ENCODE assay signal across 27 cellular contexts in genomic region chr18:58172031-58172430, GRCh38.
"Had no signal": no experiment of that assay in that cellular context is flagged by ENCODE, and none has a peak within 500 bp of the region (broad histone marks: within the 10 kb centered on the region; RNA-seq: fewer than 3 reads in every experiment).

No MANE protein-coding gene starts in this region.

- DNase-seq: heart left ventricle; hypothalamus; immature natural killer cell; kidney; left ventricle myocardium inferior; midbrain; mucosa of descending colon; naive thymus-derived CD4-positive, alpha-beta T cell; nucleus accumbens; right cardiac atrium; stimulated activated CD4-positive, alpha-beta T cell treated with anti-CD3 and anti-CD28 coated beads, Interleukin-12 subunit alpha, Interleukin-12 subunit beta, amount 100 ng/mL, for 4 hours; stimulated activated CD4-positive, alpha-beta T cell treated with anti-CD3 and anti-CD28 coated beads, Interleukin-15, amount 100 ng/mL, for 24 hours; stimulated activated CD4-positive, alpha-beta T cell treated with anti-CD3 and anti-CD28 coated beads, Interleukin-2, amount 100 ng/mL, for 24 hours; stimulated activated CD4-positive, alpha-beta T cell treated with anti-CD3 and anti-CD28 coated beads, Interleukin-4, amount 100 ng/mL, for 1 hour; stimulated activated naive CD4-positive, alpha-beta T cell; tibial artery had no signal

- H3K4me1 Mint-ChIP-seq: immature natural killer cell; naive thymus-derived CD4-positive, alpha-beta T cell had no signal

- H3K4me3 Mint-ChIP-seq: immature natural killer cell; naive thymus-derived CD4-positive, alpha-beta T cell; natural killer cell treated with Interleukin-12 subunit alpha and Interleukin-12 subunit beta and Interleukin-15 and Interleukin-18, amount 100 ng/mL, for 72 hours; stimulated activated naive CD8-positive, alpha-beta T cell treated with anti-CD3 and anti-CD28 coated beads, Interleukin-15, Interleukin-2, amounts not matched to agents 100 ng/mL and 50 ng/mL, for 24 hours; type B pancreatic cell had no signal

- H3K27ac ChIP-seq: heart left ventricle, left ventricle myocardium inferior, parathyroid adenoma, skin epidermis, suprapubic skin, thoracic aorta, tibial artery, vagina had no signal

- H3K27me3 ChIP-seq: heart left ventricle, suprapubic skin, tibial artery, vagina had no signal

- H3K36me3 ChIP-seq: heart left ventricle, left ventricle myocardium inferior, suprapubic skin, thoracic aorta, tibial artery, vagina had no signal

- H3K9me3 Mint-ChIP-seq: immature natural killer cell; naive thymus-derived CD4-positive, alpha-beta T cell; natural killer cell treated with Interleukin-12 subunit alpha and Interleukin-12 subunit beta and Interleukin-15 and Interleukin-18, amount 100 ng/mL, for 72 hours; stimulated activated naive CD8-positive, alpha-beta T cell treated with anti-CD3 and anti-CD28 coated beads, Interleukin-15, Interleukin-2, amounts not matched to agents 100 ng/mL and 50 ng/mL, for 24 hours; type B pancreatic cell had no signal

- H3K27ac Mint-ChIP-seq: immature natural killer cell; naive thymus-derived CD4-positive, alpha-beta T cell; natural killer cell treated with Interleukin-12 subunit alpha and Interleukin-12 subunit beta and Interleukin-15 and Interleukin-18, amount 100 ng/mL, for 72 hours; progenitor cell of endocrine pancreas; stimulated activated naive CD8-positive, alpha-beta T cell treated with anti-CD3 and anti-CD28 coated beads, Interleukin-15, Interleukin-2, amounts not matched to agents 100 ng/mL and 50 ng/mL, for 24 hours; type B pancreatic cell had no signal

- H3K36me3 Mint-ChIP-seq: immature natural killer cell; naive thymus-derived CD4-positive, alpha-beta T cell; natural killer cell treated with Interleukin-12 subunit alpha and Interleukin-12 subunit beta and Interleukin-15 and Interleukin-18, amount 100 ng/mL, for 72 hours had no signal

- H3K4me3 ChIP-seq: heart left ventricle, left ventricle myocardium inferior, lung, mucosa of descending colon, skin epidermis, suprapubic skin, thoracic aorta, tibial artery, vagina had no signal

- H3K27me3 Mint-ChIP-seq: progenitor cell of endocrine pancreas; stimulated activated naive CD8-positive, alpha-beta T cell treated with anti-CD3 and anti-CD28 coated beads, Interleukin-15, Interleukin-2, amounts not matched to agents 100 ng/mL and 50 ng/mL, for 24 hours; type B pancreatic cell had no signal

- ATAC-seq: heart left ventricle; mucosa of descending colon; naive thymus-derived CD4-positive, alpha-beta T cell; right cardiac atrium; sciatic nerve had no signal

- H3K9ac ChIP-seq: parathyroid adenoma had no signal

- H3K4me1 ChIP-seq: left ventricle myocardium inferior, parathyroid adenoma, tibial artery had no signal

- H3K9me3 ChIP-seq: heart left ventricle, left ventricle myocardium inferior, mucosa of descending colon, suprapubic skin, thoracic aorta, tibial artery, vagina had no signal
